In the genomic region with DNA sequence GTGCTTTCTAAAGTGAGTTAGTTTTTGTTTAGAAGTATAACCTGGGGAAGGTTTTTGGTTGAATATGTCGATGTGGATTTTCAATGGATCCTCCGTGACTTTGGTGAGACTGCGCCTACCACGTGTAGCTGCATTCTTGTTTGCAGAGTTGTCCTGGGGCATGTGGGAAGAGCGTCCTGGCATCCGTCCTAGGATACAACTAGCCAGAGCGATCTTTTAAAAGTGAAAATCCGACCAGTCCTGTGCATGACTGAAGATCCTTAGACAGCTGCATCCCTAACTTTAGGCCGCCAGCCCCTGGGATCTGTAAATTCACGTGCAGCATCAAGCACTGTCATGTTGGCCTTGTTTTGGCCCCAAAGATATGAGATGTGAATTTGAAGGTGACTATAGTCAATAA, we compare ENCODE assay signal across 22 cellular contexts. TPM values are rescaled to one million over a fixed set of nuclear protein-coding genes. Genes with fewer than 3 reads are reported as not detected.
"Had no signal": no experiment of that assay in that cellular context is flagged by ENCODE, and none has a peak within 500 bp of the region (broad histone marks: within the 10 kb centered on the region; RNA-seq: fewer than 3 reads in every experiment).

No MANE protein-coding gene starts in this region.

- H3K27ac Mint-ChIP-seq: activated T-helper 2 cell treated with anti-CD3 and anti-CD28 coated beads, Interferon-gamma antibody, Interleukin-2, Interleukin-4, amounts not matched to agents 10 μg/mL and 5 μg/mL and 100 μg/mL, durations not matched to agents 14 hours and 24 hours and 36 hours; dendritic cell treated with granulocyte-macrophage colony-stimulating factor and Interleukin-4, amounts not matched to agents 40 ng/mL and 50 ng/mL, for 4 days; natural killer cell treated with Interleukin-12 subunit alpha and Interleukin-12 subunit beta and Interleukin-15 and Interleukin-18, amount 100 ng/mL, for 72 hours; stimulated activated naive CD8-positive, alpha-beta T cell treated with anti-CD3 and anti-CD28 coated beads, Interleukin-15, amount 100 ng/mL, for 72 hours; T-cell had no signal

- H3K27me3 ChIP-seq: body of pancreas, foreskin keratinocyte, right lobe of liver, vagina had no signal

- H3K9me3 ChIP-seq: body of pancreas, mucosa of descending colon, prostate gland, right lobe of liver, tibial artery, vagina had no signal

- DNase-seq: activated CD4-positive, alpha-beta T cell treated with anti-CD3 and anti-CD28 coated beads for 48 hours; activated CD8-positive, alpha-beta memory T cell treated with anti-CD3 and anti-CD28 coated beads for 24 hours; activated naive CD4-positive, alpha-beta T cell treated with anti-CD3 and anti-CD28 coated beads, Interleukin-2, amount 50 U/mL, for 16 hours; erythroblast; foreskin keratinocyte; left colon; mucosa of descending colon; occipital lobe; right lobe of liver; stimulated activated CD4-positive, alpha-beta T cell treated with anti-CD3 and anti-CD28 coated beads, Interleukin-15, amount 100 ng/mL, for 24 hours; stimulated activated CD4-positive, alpha-beta T cell treated with anti-CD3 and anti-CD28 coated beads, Interleukin-4, amount 100 ng/mL, for 24 hours; stimulated activated naive CD8-positive, alpha-beta T cell treated with anti-CD3 and anti-CD28 coated beads, Interleukin-15, amount 100 ng/mL, for 72 hours; T-cell; tibial artery; WERI-Rb-1 had no signal

- H3K36me3 ChIP-seq: prostate gland, right lobe of liver, tibial artery, vagina, WERI-Rb-1 had no signal

- H3K4me3 Mint-ChIP-seq: dendritic cell treated with granulocyte-macrophage colony-stimulating factor and Interleukin-4, amounts not matched to agents 40 ng/mL and 50 ng/mL, for 4 days; natural killer cell treated with Interleukin-12 subunit alpha and Interleukin-12 subunit beta and Interleukin-15 and Interleukin-18, amount 100 ng/mL, for 72 hours; stimulated activated naive CD8-positive, alpha-beta T cell treated with anti-CD3 and anti-CD28 coated beads, Interleukin-15, amount 100 ng/mL, for 72 hours; T-cell had no signal

- H3K36me3 Mint-ChIP-seq: natural killer cell treated with Interleukin-12 subunit alpha and Interleukin-12 subunit beta and Interleukin-15 and Interleukin-18, amount 100 ng/mL, for 72 hours; T-cell had no signal

- H3K27ac ChIP-seq: body of pancreas, foreskin keratinocyte, prostate gland, tibial artery, WERI-Rb-1 had no signal

- H3K4me3 ChIP-seq: body of pancreas, lung, mucosa of descending colon, prostate gland, right lobe of liver, tibial artery, vagina had no signal

- H3K9me3 Mint-ChIP-seq: activated T-helper 2 cell treated with anti-CD3 and anti-CD28 coated beads, Interferon-gamma antibody, Interleukin-2, Interleukin-4, amounts not matched to agents 10 μg/mL and 5 μg/mL and 100 μg/mL, durations not matched to agents 14 hours and 24 hours and 36 hours; dendritic cell treated with granulocyte-macrophage colony-stimulating factor and Interleukin-4, amounts not matched to agents 40 ng/mL and 50 ng/mL, for 4 days; natural killer cell treated with Interleukin-12 subunit alpha and Interleukin-12 subunit beta and Interleukin-15 and Interleukin-18, amount 100 ng/mL, for 72 hours; stimulated activated naive CD8-positive, alpha-beta T cell treated with anti-CD3 and anti-CD28 coated beads, Interleukin-15, amount 100 ng/mL, for 72 hours; T-cell had no signal

- H3K4me1 ChIP-seq: body of pancreas, foreskin keratinocyte, prostate gland, right lobe of liver, tibial artery, vagina had no signal

- ATAC-seq: body of pancreas; foreskin keratinocyte; left colon; mucosa of descending colon; natural killer cell treated with Interleukin-12 subunit alpha and Interleukin-12 subunit beta and Interleukin-15 and Interleukin-18, amount 100 ng/mL, for 72 hours; right lobe of liver; stimulated activated naive CD8-positive, alpha-beta T cell treated with anti-CD3 and anti-CD28 coated beads, Interleukin-15, amount 100 ng/mL, for 72 hours; T-cell had no signal

RNA-seq across cellular contexts. Expression of a gene that starts 22.4 kb away (rescaled TPM):
- total RNA-seq: natural killer cell treated with Interleukin-12 subunit alpha and Interleukin-12 subunit beta and Interleukin-15 and Interleukin-18, amount 100 ng/mL, for 72 hours had no signal
